Comparison of ENCODE assay signal across 25 cellular contexts in the genomic region with DNA sequence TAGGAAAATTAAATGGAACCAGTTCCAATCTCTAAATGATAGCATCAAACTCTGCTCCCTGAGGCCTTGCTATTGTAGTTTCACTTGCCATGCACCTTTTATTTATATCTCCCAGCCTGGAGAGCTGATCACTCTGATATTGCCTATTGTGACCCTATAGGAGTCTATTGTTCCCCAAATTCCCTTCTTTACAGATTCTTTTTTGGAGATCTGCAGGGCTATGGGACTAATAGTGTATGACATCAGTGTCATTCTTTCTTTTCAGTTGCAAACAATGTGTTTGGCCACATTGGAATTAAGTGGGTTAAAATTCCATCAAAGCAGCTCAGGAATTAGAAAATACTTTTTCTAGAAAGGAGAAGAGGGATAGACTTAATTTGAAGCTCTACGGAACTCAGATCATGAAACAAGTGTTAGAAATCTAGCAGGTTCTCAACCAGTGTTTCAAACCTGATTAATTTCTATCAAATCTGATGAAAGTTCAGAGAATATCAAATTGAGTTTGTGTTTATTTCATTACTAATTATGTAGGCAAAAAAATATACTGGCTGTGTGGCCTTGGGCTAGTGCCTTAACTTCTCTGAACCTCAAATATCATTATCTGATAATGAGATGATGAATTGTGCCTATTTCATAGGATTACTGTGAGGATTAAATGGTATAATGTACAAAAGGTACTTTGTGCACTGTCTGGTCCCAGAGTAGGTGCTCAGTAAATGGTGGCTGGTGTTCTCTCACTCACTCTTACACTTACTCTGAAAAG.
DNase-seq lines count a peak whose midpoint lies in the region; ATAC-seq, FAIRE-seq and TF ChIP-seq lines count a peak whose summit lies in the region.
"Had no signal": no experiment of that assay in that cellular context is flagged by ENCODE, and none has a peak within 500 bp of the region (broad histone marks: within the 10 kb centered on the region; RNA-seq: fewer than 3 reads in every experiment).

No MANE protein-coding gene starts in this region.

- no peaks in the 10 kb centered on the region; the same call in 2 of the 3 replicates for H3K9me3 Mint-ChIP-seq in GM23338
- H3K9me3 Mint-ChIP-seq: HFFc6 had no signal

- intact Hi-C loops in K562 (cut with micrococcal nuclease) = no loop called here

- no peaks in the 10 kb centered on the region for H3K9me3 ChIP-seq in HUES64 (ENCODE audit: insufficient read depth, low read depth, low read length)
- no peaks in the 10 kb centered on the region for H3K9me3 ChIP-seq in K562 (replicated peaks; ENCODE audit: control insufficient read depth, insufficient read depth, low read depth, low read length)
- no peaks in the 10 kb centered on the region for H3K9me3 ChIP-seq in iPS-18a (ENCODE audit: control insufficient read depth, low read depth, low read length)
- H3K9me3 ChIP-seq: BLaER1 treated with 17β-estradiol and CSF1 and Interleukin-3, amounts not matched to agents 10 nM and 100 nM had no signal

- TF ChIP-seq RAD21 in K562 (CRISPR knock-in tag; conservative IDR thresholded peaks at IDR 0.05 in 1 of 2, IDR thresholded peaks at IDR 0.05 in 1 of 2) = no peak

- DNase-seq in GM23338 (ENCODE audit: low spot score) (no peak), K562 (ENCODE audit: extremely low read depth in 1 of 4, low spot score in 3 of 4) (no peak), NCI-H1105 (lab: John Stamatoyannopoulos, UW) (no peak), GM13976 (ENCODE audit: low spot score) (no peak)
- no peak for DNase-seq in stimulated activated CD4-positive, alpha-beta T cell treated with anti-CD3 and anti-CD28 coated beads, Interleukin-15, amount 100 ng/mL, for 24 hours
- DNase-seq: 8988T; CD4-positive, CD25-positive, alpha-beta regulatory T cell; CD8-positive, alpha-beta memory T cell; COR-L47; DMS 273 treated with DMSO at 0.1 percent for 48 hours; DMS53; DND-41; EL; HCEC 1CT; HFFc6 had no signal

- H3K27me3 Mint-ChIP-seq in GM23338 (ENCODE audit: insufficient read depth, low read depth, poor library complexity) = no peaks in the 10 kb centered on the region
- H3K27me3 Mint-ChIP-seq: B cell; CD4-positive, CD25-positive, alpha-beta regulatory T cell; CD8-positive, alpha-beta memory T cell had no signal

- BruUV-seq in K562 (replicated peaks; lab: Mats Ljungman, UMichigan) = no TSS peak

- no peak overlapping the region for H2AFZ ChIP-seq in GM23338
- no peak overlapping the region for H2AFZ ChIP-seq in K562 (ENCODE audit: low read depth, low read length)

- in situ Hi-C loops in K562 (cut with MboI) = no loop called here
- in situ Hi-C loops in GM13976 (cut with MboI; ENCODE audit: low sequenced_read_pairs, unreplicated experiment) = no loop called here

- H3K27ac ChIP-seq in GM23338 (ENCODE audit: low read depth) (no peak overlapping the region), HUES64 (ENCODE audit: low read depth, low read length) (peak overlapping the region; percentile 56; the same call in 1 of the 2 replicates), K562 (ENCODE audit: extremely low read depth, low read depth, low read length) (no peak overlapping the region), iPS-18a (ENCODE audit: low read length) (peak overlapping the region; percentile 58)
- H3K27ac ChIP-seq: BLaER1 treated with 17β-estradiol and CSF1 and Interleukin-3, amounts not matched to agents 10 nM and 100 nM; HL-60; KMS-11 had no signal

- no peak overlapping the region for H3K4me3 ChIP-seq in GM23338
- no peak overlapping the region for H3K4me3 ChIP-seq in HUES64 (ENCODE audit: low read length)
- H3K4me3 ChIP-seq in K562 = no peak overlapping the region
- peak overlapping the region; percentile 34 for H3K4me3 ChIP-seq in iPS-18a (ENCODE audit: low read length)
- H3K4me3 ChIP-seq: BLaER1 treated with 17β-estradiol and CSF1 and Interleukin-3, amounts not matched to agents 10 nM and 100 nM; GM12878 had no signal

- H3K27ac Mint-ChIP-seq in GM23338 = 0 out of 2 replicates have a peak overlapping the region, but pooled peaks have one; percentile 68
- H3K27ac Mint-ChIP-seq: B cell; CD4-positive, CD25-positive, alpha-beta regulatory T cell; CD8-positive, alpha-beta memory T cell; HFFc6 had no signal

- WGBS in HUES64 = 80% methylated on average over 1 of the region's 1 CpG
- 20% methylated on average over 1 of the region's 1 CpG for WGBS in K562 (ENCODE audit: insufficient coverage, low coverage, missing lambda C conversion rate)

- no peaks in the 10 kb centered on the region for H3K9me1 ChIP-seq in K562 (ENCODE audit: control insufficient read depth, insufficient read depth, low read length)

- no peak for TF ChIP-seq EP300 in K562 (IDR thresholded peaks at IDR 0.05; ENCODE audit: low read length)

- POLR2A ChIA-PET in K562 (lab: Yijun Ruan, JAX) = interaction anchor here (0.6 kb wide), 2 partner anchors 14 to 193 kb away, joined by 3 to 4 read pairs; no protein-coding TSS in a partner anchor

- CTCF ChIA-PET in K562 (lab: Yijun Ruan, JAX; ENCODE audit: low intra/inter-chr PET ratio) = no interaction called here

- peaks cover 21% of the 10 kb centered on the region for H3K4me1 Mint-ChIP-seq in GM23338
- H3K4me1 Mint-ChIP-seq: B cell; CD4-positive, CD25-positive, alpha-beta regulatory T cell; CD8-positive, alpha-beta memory T cell had no signal

- no peak overlapping the region for H3K9ac ChIP-seq in HUES64 (ENCODE audit: low read depth, low read length)
- H3K9ac ChIP-seq in K562 (ENCODE audit: insufficient read depth in 1 of 2, low read depth in 2 of 2, low read length in 2 of 2) = no peak overlapping the region
- no peak overlapping the region for H3K9ac ChIP-seq in iPS-18a (ENCODE audit: low read length)
- H3K9ac ChIP-seq: BLaER1 treated with 17β-estradiol and CSF1 and Interleukin-3, amounts not matched to agents 10 nM and 100 nM; KMS-11 had no signal

- peak overlapping the region; percentile 32; the same call in 1 of the 3 replicates for H3K4me3 Mint-ChIP-seq in GM23338
- H3K4me3 Mint-ChIP-seq: B cell; CD4-positive, CD25-positive, alpha-beta regulatory T cell; CD8-positive, alpha-beta memory T cell; HFFc6 had no signal

- H3F3A ChIP-seq in GM23338 (replicated peaks; ENCODE audit: low read depth) = no peaks in the 10 kb centered on the region

- H3K4me1 ChIP-seq in GM23338 (ENCODE audit: insufficient read depth) = peaks cover 20% of the 10 kb centered on the region
- H3K4me1 ChIP-seq in HUES64 (ENCODE audit: insufficient read depth, low read length) = peaks cover 11% of the 10 kb centered on the region
- no peaks in the 10 kb centered on the region for H3K4me1 ChIP-seq in K562 (replicated peaks in 1 of 2; ENCODE audit: control insufficient read depth in 2 of 2, insufficient read depth in 2 of 2, low read length in 2 of 2)
- H3K4me1 ChIP-seq in iPS-18a (ENCODE audit: control insufficient read depth, low read depth, low read length) = peaks cover 23% of the 10 kb centered on the region
- H3K4me1 ChIP-seq: BLaER1 treated with 17β-estradiol and CSF1 and Interleukin-3, amounts not matched to agents 10 nM and 100 nM had no signal

- peak; percentile 42; the same call in 1 of the 3 replicates for ATAC-seq in GM23338
- ATAC-seq in K562 = no peak
- ATAC-seq in GM19463 (IDR thresholded peaks at IDR 0.05; ENCODE audit: unreplicated experiment) = no peak
- ATAC-seq: GM12878 had no signal

- no peaks in the 10 kb centered on the region for H3K9me2 ChIP-seq in GM23338 (ENCODE audit: insufficient read depth)

- no peak for TF ChIP-seq POLR2A in K562 (conservative IDR thresholded peaks at IDR 0.05)

- FAIRE-seq in K562 (lab: Jason Lieb, UNC) = no peak
- FAIRE-seq: GM12878, GM18507, HTR-8/SVneo had no signal

- TF ChIP-seq CTCF in GM23338 (conservative IDR thresholded peaks at IDR 0.05; ENCODE audit: low read depth in 2 of 2) = no peak
- no peak for TF ChIP-seq CTCF in K562 (IDR thresholded peaks at IDR 0.05 in 2 of 3, conservative IDR thresholded peaks at IDR 0.05 in 1 of 3; ENCODE audit: insufficient read depth in 2 of 3, low read depth in 1 of 3, low read length in 3 of 3)
- TF ChIP-seq CTCF in GM13976 (IDR thresholded peaks at IDR 0.05; ENCODE audit: borderline replicate concordance, control extremely low read depth, extremely low read depth, insufficient read depth, missing control alignments) = no peak

- no peaks in the 10 kb centered on the region for H3K27me3 ChIP-seq in GM23338 (ENCODE audit: insufficient read depth)
- no peaks in the 10 kb centered on the region for H3K27me3 ChIP-seq in HUES64 (ENCODE audit: insufficient read depth, low read length)
- no peaks in the 10 kb centered on the region for H3K27me3 ChIP-seq in K562 (ENCODE audit: control insufficient read depth in 2 of 2, insufficient read depth in 2 of 2, low read length in 2 of 2)
- H3K27me3 ChIP-seq in iPS-18a (ENCODE audit: control insufficient read depth, insufficient read depth, low read length) = no peaks in the 10 kb centered on the region

- H3K36me3 ChIP-seq in GM23338 (ENCODE audit: insufficient read depth) (no peaks in the 10 kb centered on the region), HUES64 (ENCODE audit: insufficient read depth, low read length) (no peaks in the 10 kb centered on the region), K562 (ENCODE audit: control insufficient read depth, insufficient read depth, low read length) (no peaks in the 10 kb centered on the region), iPS-18a (ENCODE audit: control insufficient read depth, low read depth, low read length) (no peaks in the 10 kb centered on the region)
- H3K36me3 ChIP-seq: BLaER1 treated with 17β-estradiol and CSF1 and Interleukin-3, amounts not matched to agents 10 nM and 100 nM had no signal

- H4K20me1 ChIP-seq in GM23338 (replicated peaks; ENCODE audit: insufficient read depth) (no peaks in the 10 kb centered on the region), K562 (replicated peaks; ENCODE audit: control insufficient read depth, insufficient read depth, low read length) (no peaks in the 10 kb centered on the region)
- H4K20me1 ChIP-seq: BLaER1 treated with 17β-estradiol and CSF1 and Interleukin-3, amounts not matched to agents 10 nM and 100 nM had no signal

- H3K4me2 ChIP-seq in GM23338 (peak overlapping the region; percentile 19; the same call in 1 of the 2 replicates), K562 (ENCODE audit: insufficient read depth, low read length) (no peak overlapping the region)
- H3K4me2 ChIP-seq: BLaER1 treated with 17β-estradiol and CSF1 and Interleukin-3, amounts not matched to agents 10 nM and 100 nM; KMS-11 had no signal

- H3K36me3 Mint-ChIP-seq in GM23338 (ENCODE audit: low read depth) = no peaks in the 10 kb centered on the region; the same call in 2 of the 3 replicates
- H3K36me3 Mint-ChIP-seq: CD4-positive, CD25-positive, alpha-beta regulatory T cell; CD8-positive, alpha-beta memory T cell had no signal

- H3K79me2 ChIP-seq in GM23338 (replicated peaks; ENCODE audit: insufficient read depth) (no peaks in the 10 kb centered on the region), K562 (ENCODE audit: control insufficient read depth, insufficient read depth, low read length) (no peaks in the 10 kb centered on the region)

TF ChIP-seq in K562, 482 proteins besides CTCF, POLR2A, EP300 and RAD21:
- TF ChIP-seq RBM25 (IDR thresholded peaks at IDR 0.05; ENCODE audit: low read depth, low read length, severe bottlenecking) = peak; percentile 84
- TF ChIP-seq ZFP36 (IDR thresholded peaks at IDR 0.05; ENCODE audit: low read depth, low read length, partially characterized antibody) = peak; percentile 60
- TF ChIP-seq NCOA1 (IDR thresholded peaks at IDR 0.05; ENCODE audit: low read depth) = no peak

Comparison
In these comparisons a context has a peak if more than half of its experiments do, and no peak if none do; other contexts are left out.
1. H3K27ac ChIP-seq: peak in HUES64 (single experiment) and iPS-18a (single experiment); none in GM23338 (single experiment) and K562 (single experiment).